8 cellular contexts compared by ENCODE assay signal in genomic region chr15:44427756-44428724, GRCh38. TPM values are rescaled to one million over a fixed set of nuclear protein-coding genes. Genes with fewer than 3 reads are reported as not detected.
A peak's percentile ranks its signal among the peaks of the same experiment; 100 is the strongest.
DNase-seq lines count a peak whose midpoint lies in the region; TF ChIP-seq lines count a peak whose summit lies in the region.

No MANE protein-coding gene starts in this region.

- no peaks in the 10 kb centered on the region for H3K9me3 Mint-ChIP-seq in activated CD4-positive, alpha-beta memory T cell treated with anti-CD3 and anti-CD28 coated beads, Interleukin-2, amount 10 ng/mL, durations not matched to agents 7 days and 5 days
- H3K9me3 Mint-ChIP-seq in glutamatergic neuron (ENCODE audit: unreplicated experiment) = peaks cover 11% of the 10 kb centered on the region
- H3K9me3 Mint-ChIP-seq in progenitor cell of endocrine pancreas (ENCODE audit: low read depth) = no peaks in the 10 kb centered on the region

- TF ChIP-seq CTCF in glutamatergic neuron (IDR thresholded peaks at IDR 0.05; ENCODE audit: partially characterized antibody, unreplicated experiment) (no peak), progenitor cell of endocrine pancreas (IDR thresholded peaks at IDR 0.05; ENCODE audit: unreplicated experiment) (peak; percentile 41)

- peak overlapping the region; percentile 94 for H3K27ac Mint-ChIP-seq in activated CD4-positive, alpha-beta memory T cell treated with anti-CD3 and anti-CD28 coated beads, Interleukin-2, amount 10 ng/mL, durations not matched to agents 7 days and 5 days
- H3K27ac Mint-ChIP-seq in glutamatergic neuron (ENCODE audit: unreplicated experiment) (peak overlapping the region; percentile 99), progenitor cell of endocrine pancreas (peak overlapping the region; percentile 99)

- peaks cover 44% of the 10 kb centered on the region for H3K4me1 Mint-ChIP-seq in activated CD4-positive, alpha-beta memory T cell treated with anti-CD3 and anti-CD28 coated beads, Interleukin-2, amount 10 ng/mL, durations not matched to agents 7 days and 5 days
- H3K4me1 Mint-ChIP-seq in glutamatergic neuron (ENCODE audit: low read depth, unreplicated experiment) (peaks cover 4% of the 10 kb centered on the region), progenitor cell of endocrine pancreas (ENCODE audit: low read depth) (peaks cover 15% of the 10 kb centered on the region)

- peak; percentile 92 for DNase-seq in NCI-H82 (lab: John Stamatoyannopoulos, UW)
- DNase-seq in NCI-H82 treated with DMSO at 0.1 percent for 48 hours (lab: John Stamatoyannopoulos, UW; ENCODE audit: unreplicated experiment) = no peak
- peak; percentile 14 for DNase-seq in H4 (ENCODE audit: low spot score)
- peak; percentile 42 for DNase-seq in MV-4-11 (lab: John Stamatoyannopoulos, UW)
- no peak for DNase-seq in activated CD4-positive, alpha-beta memory T cell treated with anti-CD3 and anti-CD28 coated beads, Interleukin-2, amount 10 ng/mL, durations not matched to agents 7 days and 5 days
- peak; percentile 71 for DNase-seq in glutamatergic neuron
- no peak for DNase-seq in progenitor cell of endocrine pancreas (ENCODE audit: low spot score, unreplicated experiment)
- DNase-seq in SIG-M5 treated with dmso at 0.1 percent for 504 hours (lab: John Stamatoyannopoulos, UW; ENCODE audit: unreplicated experiment) = no peak

- POLR2A ChIA-PET in activated CD4-positive, alpha-beta memory T cell treated with anti-CD3 and anti-CD28 coated beads, Interleukin-2, amount 10 ng/mL, durations not matched to agents 7 days and 5 days (lab: Charles Lee) = interaction anchor here (0.6 to 6.3 kb wide), 34 partner anchors 8 to 597 kb away, joined by 3 to 93 read pairs (median 4); partner anchors contain the start of genes B2M, EIF3J, GOLM2 and PATL2

- H3K4me3 Mint-ChIP-seq in activated CD4-positive, alpha-beta memory T cell treated with anti-CD3 and anti-CD28 coated beads, Interleukin-2, amount 10 ng/mL, durations not matched to agents 7 days and 5 days = peak overlapping the region; percentile 91
- H3K4me3 Mint-ChIP-seq in glutamatergic neuron (ENCODE audit: unreplicated experiment) = peak overlapping the region; percentile 97
- peak overlapping the region; percentile 91 for H3K4me3 Mint-ChIP-seq in progenitor cell of endocrine pancreas (ENCODE audit: low read depth)

- CTCF ChIA-PET in activated CD4-positive, alpha-beta memory T cell treated with anti-CD3 and anti-CD28 coated beads, Interleukin-2, amount 10 ng/mL, durations not matched to agents 7 days and 5 days (lab: Charles Lee) = interaction anchor here (0.6 to 2.0 kb wide), 11 partner anchors 16 to 1082 kb away, joined by 3 to 9 read pairs (median 3); partner anchors contain the start of gene GOLM2

- H3K27me3 Mint-ChIP-seq in activated CD4-positive, alpha-beta memory T cell treated with anti-CD3 and anti-CD28 coated beads, Interleukin-2, amount 10 ng/mL, durations not matched to agents 7 days and 5 days = no peaks in the 10 kb centered on the region
- H3K27me3 Mint-ChIP-seq in glutamatergic neuron (ENCODE audit: unreplicated experiment) (peaks cover 4% of the 10 kb centered on the region), progenitor cell of endocrine pancreas (no peaks in the 10 kb centered on the region)

- H3K36me3 Mint-ChIP-seq in activated CD4-positive, alpha-beta memory T cell treated with anti-CD3 and anti-CD28 coated beads, Interleukin-2, amount 10 ng/mL, durations not matched to agents 7 days and 5 days (ENCODE audit: low read depth) = peaks cover 25% of the 10 kb centered on the region
- H3K36me3 Mint-ChIP-seq in glutamatergic neuron (ENCODE audit: unreplicated experiment) = no peaks in the 10 kb centered on the region
- peaks cover 3% of the 10 kb centered on the region for H3K36me3 Mint-ChIP-seq in progenitor cell of endocrine pancreas (ENCODE audit: insufficient read depth)

RNA-seq across cellular contexts. Expression of gene CTDSPL2, which starts 0.6 kb away (rescaled TPM):
- total RNA-seq in H4 (2014; rRNA removed; shearing (Covaris generic)) = 46.6 and 75.7 TPM in 2 replicates
- total RNA-seq in activated CD4-positive, alpha-beta memory T cell treated with anti-CD3 and anti-CD28 coated beads, Interleukin-2, amount 10 ng/mL, durations not matched to agents 7 days and 5 days = 10 to 100 TPM; 64.9 to 66.7 TPM
- total RNA-seq in glutamatergic neuron (ENCODE audit: unreplicated experiment) (37.4 TPM), progenitor cell of endocrine pancreas (61.7 and 63.5 TPM in 2 replicates)

Comparison
In these comparisons a context has a peak if more than half of its experiments do, and no peak if none do; other contexts are left out.
1. DNase-seq: peak in NCI-H82 (single experiment), H4 (single experiment), MV-4-11 (single experiment) and glutamatergic neuron (single experiment); none in NCI-H82 treated with DMSO at 0.1 percent for 48 hours (single experiment), activated CD4-positive, alpha-beta memory T cell treated with anti-CD3 and anti-CD28 coated beads, Interleukin-2, amount 10 ng/mL, durations not matched to agents 7 days and 5 days (single experiment), progenitor cell of endocrine pancreas (single experiment) and SIG-M5 treated with dmso at 0.1 percent for 504 hours (single experiment).
2. Peak in every context shown above with its lines, with median percentiles within 50 percentile points of each other: H3K27ac Mint-ChIP-seq and H3K4me3 Mint-ChIP-seq.